ENCODE assay signal across 29 cellular contexts in genomic region chr5:75130818-75131349, GRCh38.
"Had no signal": no experiment of that assay in that cellular context is flagged by ENCODE, and none has a peak within 500 bp of the region (broad histone marks: within the 10 kb centered on the region; RNA-seq: fewer than 3 reads in every experiment).

No MANE protein-coding gene starts in this region.

- H3K4me1 Mint-ChIP-seq: stimulated activated effector memory CD8-positive, alpha-beta T cell treated with anti-CD3 and anti-CD28 coated beads, Interleukin-12 subunit alpha, Interleukin-12 subunit beta, amount 100 ng/mL, for 72 hours; stimulated activated memory B cell treated with anti-CD40 and anti-IgM and Interleukin-4, amounts not matched to agents 10 μg/mL and 1 μg/mL and 100 μg/mL, for 72 hours; stimulated activated naive B cell treated with anti-CD40 and anti-IgM and Interleukin-4, amounts not matched to agents 10 μg/mL and 1 μg/mL and 100 μg/mL, for 72 hours; stimulated activated naive CD8-positive, alpha-beta T cell treated with anti-CD3 and anti-CD28 coated beads, Interleukin-15, amount 100 ng/mL, for 72 hours had no signal

- H3K36me3 Mint-ChIP-seq: stimulated activated effector memory CD8-positive, alpha-beta T cell treated with anti-CD3 and anti-CD28 coated beads, Interleukin-12 subunit alpha, Interleukin-12 subunit beta, amount 100 ng/mL, for 72 hours; stimulated activated memory B cell treated with anti-CD40 and anti-IgM and Interleukin-4, amounts not matched to agents 10 μg/mL and 1 μg/mL and 100 μg/mL, for 72 hours; stimulated activated naive B cell treated with anti-CD40 and anti-IgM and Interleukin-4, amounts not matched to agents 10 μg/mL and 1 μg/mL and 100 μg/mL, for 72 hours; type B pancreatic cell had no signal

- H3K27ac Mint-ChIP-seq: stimulated activated effector memory CD8-positive, alpha-beta T cell treated with anti-CD3 and anti-CD28 coated beads, Interleukin-12 subunit alpha, Interleukin-12 subunit beta, amount 100 ng/mL, for 72 hours; stimulated activated memory B cell treated with anti-CD40 and anti-IgM and Interleukin-4, amounts not matched to agents 10 μg/mL and 1 μg/mL and 100 μg/mL, for 72 hours; stimulated activated naive B cell treated with anti-CD40 and anti-IgM and Interleukin-4, amounts not matched to agents 10 μg/mL and 1 μg/mL and 100 μg/mL, for 72 hours; stimulated activated naive CD8-positive, alpha-beta T cell treated with anti-CD3 and anti-CD28 coated beads, Interleukin-15, amount 100 ng/mL, for 72 hours; stimulated activated naive CD8-positive, alpha-beta T cell treated with anti-CD3 and anti-CD28 coated beads, Interleukin-15, Interleukin-2, amounts not matched to agents 100 ng/mL and 50 ng/mL, for 24 hours; type B pancreatic cell had no signal

- H3K4me3 Mint-ChIP-seq: stimulated activated effector memory CD8-positive, alpha-beta T cell treated with anti-CD3 and anti-CD28 coated beads, Interleukin-12 subunit alpha, Interleukin-12 subunit beta, amount 100 ng/mL, for 72 hours; stimulated activated memory B cell treated with anti-CD40 and anti-IgM and Interleukin-4, amounts not matched to agents 10 μg/mL and 1 μg/mL and 100 μg/mL, for 72 hours; stimulated activated naive B cell treated with anti-CD40 and anti-IgM and Interleukin-4, amounts not matched to agents 10 μg/mL and 1 μg/mL and 100 μg/mL, for 72 hours; stimulated activated naive CD8-positive, alpha-beta T cell treated with anti-CD3 and anti-CD28 coated beads, Interleukin-15, amount 100 ng/mL, for 72 hours; stimulated activated naive CD8-positive, alpha-beta T cell treated with anti-CD3 and anti-CD28 coated beads, Interleukin-15, Interleukin-2, amounts not matched to agents 100 ng/mL and 50 ng/mL, for 24 hours; type B pancreatic cell had no signal

- H3K9me3 Mint-ChIP-seq: stimulated activated naive CD8-positive, alpha-beta T cell treated with anti-CD3 and anti-CD28 coated beads, Interleukin-15, Interleukin-2, amounts not matched to agents 100 ng/mL and 50 ng/mL, for 24 hours; type B pancreatic cell had no signal

- DNase-seq: stimulated activated CD4-positive, alpha-beta T cell treated with anti-CD3 and anti-CD28 coated beads, Interleukin-2, amount 100 ng/mL, for 48 hours; stimulated activated CD4-positive, alpha-beta T cell treated with anti-CD3 and anti-CD28 coated beads, Interleukin-4, amount 100 ng/mL, for 1 hour; stimulated activated CD4-positive, alpha-beta T cell treated with anti-CD3 and anti-CD28 coated beads, Interleukin-4, amount 100 ng/mL, for 24 hours; stimulated activated CD4-positive, alpha-beta T cell treated with anti-CD3 and anti-CD28 coated beads, Interleukin-4, amount 100 ng/mL, for 4 hours; stimulated activated CD8-positive, alpha-beta memory T cell treated with anti-CD3 and anti-CD28 coated beads, Interleukin-4, amount 100 ng/mL, for 48 hours; stimulated activated naive B cell treated with anti-CD40 and anti-IgM and Interleukin-4, amounts not matched to agents 10 μg/mL and 1 μg/mL and 100 μg/mL, for 72 hours; stimulated activated naive CD4-positive, alpha-beta T cell; stimulated activated naive CD4-positive, alpha-beta T cell treated with Interleukin-2 at 50 U/mL for 16 hours; stimulated activated naive CD8-positive, alpha-beta T cell treated with anti-CD3 and anti-CD28 coated beads, Interleukin-15, amount 100 ng/mL, for 72 hours; stimulated activated naive CD8-positive, alpha-beta T cell treated with anti-CD3 and anti-CD28 coated beads, Interleukin-15, Interleukin-2, amounts not matched to agents 100 U/mL and 50 U/mL, for 24 hours; stomach; substantia nigra; testis; thyroid gland; tibial artery; transverse colon; trophoblast cell; upper lobe of right lung; uterus had no signal

- FAIRE-seq: urothelium cell line had no signal

- H3K36me3 ChIP-seq: stomach, suprapubic skin, thoracic aorta, thyroid gland, tibial artery, tibial nerve, transverse colon, upper lobe of left lung, upper lobe of right lung, uterus, vagina had no signal

- H3K4me3 ChIP-seq: stomach, suprapubic skin, testis, thoracic aorta, thyroid gland, tibial artery, tibial nerve, transverse colon, upper lobe of left lung, upper lobe of right lung, uterus, vagina had no signal

- H3K4me1 ChIP-seq: stomach, suprapubic skin, testis, thyroid gland, tibial artery, tibial nerve, transverse colon, upper lobe of left lung, upper lobe of right lung, uterus, vagina had no signal

- H3K27ac ChIP-seq: stomach, suprapubic skin, testis, thoracic aorta, thyroid gland, tibial artery, tibial nerve, transverse colon, upper lobe of left lung, upper lobe of right lung, uterus, vagina had no signal

- H3K27me3 Mint-ChIP-seq: stimulated activated memory B cell treated with anti-CD40 and anti-IgM and Interleukin-4, amounts not matched to agents 10 μg/mL and 1 μg/mL and 100 μg/mL, for 72 hours; stimulated activated naive B cell treated with anti-CD40 and anti-IgM and Interleukin-4, amounts not matched to agents 10 μg/mL and 1 μg/mL and 100 μg/mL, for 72 hours; stimulated activated naive CD8-positive, alpha-beta T cell treated with anti-CD3 and anti-CD28 coated beads, Interleukin-15, amount 100 ng/mL, for 72 hours; stimulated activated naive CD8-positive, alpha-beta T cell treated with anti-CD3 and anti-CD28 coated beads, Interleukin-15, Interleukin-2, amounts not matched to agents 100 ng/mL and 50 ng/mL, for 24 hours; type B pancreatic cell had no signal

- H3K9me3 ChIP-seq: suprapubic skin, testis, thyroid gland, transverse colon, upper lobe of right lung, uterus, vagina had no signal

- H3K27me3 ChIP-seq: stomach, suprapubic skin, testis, thyroid gland, tibial artery, tibial nerve, transverse colon, upper lobe of left lung, upper lobe of right lung, uterus, vagina had no signal

- ATAC-seq: stimulated activated effector memory CD8-positive, alpha-beta T cell treated with anti-CD3 and anti-CD28 coated beads, Interleukin-12 subunit alpha, Interleukin-12 subunit beta, amount 100 ng/mL, for 72 hours; stimulated activated memory B cell treated with anti-CD40 and anti-IgM and Interleukin-4, amounts not matched to agents 10 μg/mL and 1 μg/mL and 100 μg/mL, for 72 hours; stimulated activated naive B cell treated with anti-CD40 and anti-IgM and Interleukin-4, amounts not matched to agents 10 μg/mL and 1 μg/mL and 100 μg/mL, for 72 hours; stimulated activated naive CD8-positive, alpha-beta T cell treated with anti-CD3 and anti-CD28 coated beads, Interleukin-15, amount 100 ng/mL, for 72 hours; stimulated activated naive CD8-positive, alpha-beta T cell treated with anti-CD3 and anti-CD28 coated beads, Interleukin-15, Interleukin-2, amounts not matched to agents 100 U/mL and 50 U/mL, for 24 hours; upper lobe of right lung had no signal
